17 cellular contexts compared by ENCODE assay signal in genomic region chr4:74625981-74626380, GRCh38.
DNase-seq lines count a peak whose midpoint lies in the region; ATAC-seq, FAIRE-seq and TF ChIP-seq lines count a peak whose summit lies in the region.
"Had no signal": no experiment of that assay in that cellular context is flagged by ENCODE, and none has a peak within 500 bp of the region (broad histone marks: within the 10 kb centered on the region; RNA-seq: fewer than 3 reads in every experiment).

No MANE protein-coding gene starts in this region.

- no peaks in the 10 kb centered on the region for H3K27me3 ChIP-seq in HepG2 (ENCODE audit: control insufficient read depth in 1 of 2, insufficient read depth in 2 of 2, low read length in 2 of 2)
- H3K27me3 ChIP-seq in right lobe of liver, result no peaks in the 10 kb centered on the region
- H3K27me3 ChIP-seq in MM.1S (replicated peaks; ENCODE audit: insufficient read depth, low read length), result no peaks in the 10 kb centered on the region
- H3K27me3 ChIP-seq in SJCRH30, result no peaks in the 10 kb centered on the region

- H3K36me3 ChIP-seq in HepG2 (replicated peaks in 1 of 2; ENCODE audit: control insufficient read depth in 1 of 2, insufficient read depth in 2 of 2, low read length in 2 of 2), result no peaks in the 10 kb centered on the region
- H3K36me3 ChIP-seq in right lobe of liver, result no peaks in the 10 kb centered on the region
- no peaks in the 10 kb centered on the region for H3K36me3 ChIP-seq in MM.1S (replicated peaks; ENCODE audit: insufficient read depth, low read length)
- H3K36me3 ChIP-seq in SJCRH30, result no peaks in the 10 kb centered on the region

- no peak for TF ChIP-seq POLR2A in HepG2 (IDR thresholded peaks at IDR 0.05; ENCODE audit: insufficient read depth in 1 of 2, low read depth in 2 of 2, low read length in 2 of 2)
- TF ChIP-seq POLR2A in right lobe of liver (IDR thresholded peaks at IDR 0.05), result no peak

- H3K4me2 ChIP-seq in HepG2 (ENCODE audit: low read depth, low read length) (no peak overlapping the region), MM.1S (ENCODE audit: low read depth, low read length) (peak overlapping the region; percentile 21; the same call in 1 of the 2 replicates)

- CTCF ChIA-PET in HepG2 (lab: Yijun Ruan, JAX; ENCODE audit: low intra/inter-chr PET ratio, low total read pairs) (no interaction called here), RWPE1 (lab: Yijun Ruan, JAX) (interaction anchor here (0.5 to 1.1 kb wide), 4 partner anchors 15 to 437 kb away, joined by 3 to 5 read pairs (median 4); no protein-coding TSS in a partner anchor)

- H3K79me2 ChIP-seq in HepG2 (ENCODE audit: insufficient read depth, low read length) (no peaks in the 10 kb centered on the region), MM.1S (ENCODE audit: low read length) (no peaks in the 10 kb centered on the region)

- peaks cover 9% of the 10 kb centered on the region; the same call in 1 of the 2 replicates for H3F3A ChIP-seq in MM.1S (ENCODE audit: insufficient read depth, low read length)

- H3K27ac ChIP-seq in HepG2 (ENCODE audit: extremely low read length, insufficient read depth, low read length) (peak overlapping the region; percentile 73), right lobe of liver (no peak overlapping the region), MM.1S (ENCODE audit: low read length) (peak overlapping the region; percentile 34; the same call in 1 of the 2 replicates), SJCRH30 (no peak overlapping the region), RWPE1 (no peak overlapping the region)

- no peak overlapping the region for H2AFZ ChIP-seq in HepG2 (ENCODE audit: low read length)
- H2AFZ ChIP-seq in MM.1S (ENCODE audit: low read length), result no peak overlapping the region

- intact Hi-C loops in HepG2 (cut with micrococcal nuclease; ENCODE audit: unreplicated experiment) (no loop called here), right lobe of liver (cut with DNase I) (no loop called here)

- no TSS peak for BruUV-seq in HepG2 (replicated peaks; lab: Mats Ljungman, UMichigan)

- TF ChIP-seq CTCF in HepG2 (CRISPR knock-in tag; IDR thresholded peaks at IDR 0.05) (no peak), right lobe of liver (IDR thresholded peaks at IDR 0.05) (no peak), MM.1S (IDR thresholded peaks at IDR 0.05; ENCODE audit: low read length) (no peak), RWPE1 (conservative IDR thresholded peaks at IDR 0.05; ENCODE audit: low read depth) (no peak)

- 93% methylated on average over 1 of the region's 1 CpG for WGBS in HepG2 (ENCODE audit: low lambda C conversion rate)
- 46% methylated on average over 1 of the region's 1 CpG for WGBS in right lobe of liver (ENCODE audit: insufficient coverage, low coverage, low lambda C conversion rate, missing lambda C conversion rate)

- H3K9me2 ChIP-seq in MM.1S (replicated peaks; ENCODE audit: insufficient read depth, low read length), result no peaks in the 10 kb centered on the region

- H3K9ac ChIP-seq in HepG2 (ENCODE audit: insufficient read depth, low read depth, low read length), result no peak overlapping the region
- no peak overlapping the region for H3K9ac ChIP-seq in MM.1S (ENCODE audit: low read length)

- H4K20me1 ChIP-seq in HepG2 (ENCODE audit: insufficient read depth, low read length) (no peaks in the 10 kb centered on the region), MM.1S (ENCODE audit: insufficient read depth, low read length) (no peaks in the 10 kb centered on the region)

- H3K9me3 ChIP-seq in HepG2 (ENCODE audit: low read length), result no peaks in the 10 kb centered on the region
- H3K9me3 ChIP-seq in right lobe of liver, result no peaks in the 10 kb centered on the region
- no peaks in the 10 kb centered on the region for H3K9me3 ChIP-seq in MM.1S (replicated peaks; ENCODE audit: insufficient read depth, low read length)
- H3K9me3 ChIP-seq in SJCRH30 (replicated peaks), result no peaks in the 10 kb centered on the region

- TF ChIP-seq RAD21 in HepG2 (CRISPR knock-in tag; IDR thresholded peaks at IDR 0.05), result no peak

- POLR2A ChIA-PET in HepG2 (lab: Yijun Ruan, JAX), result interaction anchor here (4.9 kb wide), 1 partner anchor 28 kb away, joined by 38 read pairs; no protein-coding TSS in a partner anchor
- POLR2A ChIA-PET in RWPE1 (lab: Yijun Ruan, JAX; ENCODE audit: low non-redundant PET), result no interaction called here

- H3K4me3 ChIP-seq in HepG2 (replicated peaks in 1 of 3; ENCODE audit: insufficient read depth in 1 of 3, low read depth in 2 of 3, low read length in 3 of 3) (no peak overlapping the region), right lobe of liver (no peak overlapping the region), MM.1S (ENCODE audit: low read length) (no peak overlapping the region), SJCRH30 (no peak overlapping the region)

- no peak for FAIRE-seq in HepG2 (lab: Jason Lieb, UNC)

- TF ChIP-seq EP300 in HepG2 (IDR thresholded peaks at IDR 0.05; ENCODE audit: low read depth in 2 of 2, low read length in 2 of 2) (no peak), HepG2 (CRISPR knock-in tag; IDR thresholded peaks at IDR 0.05; ENCODE audit: borderline replicate concordance) (no peak)

- no peak for ATAC-seq in HepG2
- ATAC-seq in right lobe of liver, result no peak
- ATAC-seq: CD8-positive, alpha-beta T cell; Panc1 had no signal

- in situ Hi-C loops in HepG2 (cut with HindIII; ENCODE audit: extremely low pct_ligation_motif_present, low pct_unique_long_range_greater_than_20kb), result no loop called here

- peaks cover 58% of the 10 kb centered on the region for H3K4me1 ChIP-seq in HepG2 (ENCODE audit: insufficient read depth, low read length)
- H3K4me1 ChIP-seq in right lobe of liver, result peaks cover 0 to 6% (median 0%) of the 10 kb centered on the region in 4 donors
- peaks cover 36% of the 10 kb centered on the region for H3K4me1 ChIP-seq in MM.1S (ENCODE audit: low read length)
- H3K4me1 ChIP-seq in SJCRH30, result peaks cover 42% of the 10 kb centered on the region

- no peak for DNase-seq in HepG2 (ENCODE audit: low spot score)
- DNase-seq in right lobe of liver, result no peak
- DNase-seq in MM.1S, result peak; percentile 48
- peak; percentile 68 for DNase-seq in dermis blood vessel endothelial cell
- DNase-seq in SJCRH30, result no peak
- no peak for DNase-seq in RWPE1 (ENCODE audit: low spot score)
- DNase-seq in HuH-7 (ENCODE audit: low spot score), result no peak
- DNase-seq: ACHN; CD8-positive, alpha-beta T cell; H7; Karpas-422; NCI-H1105 treated with DMSO at 0.1 percent for 48 hours; NCI-H187; NCI-H446; NCI-H748 treated with DMSO at 0.1 percent for 48 hours; SHP77 treated with DMSO at 0.1 percent for 48 hours had no signal

TF ChIP-seq in HepG2, 621 proteins besides CTCF, POLR2A, EP300 and RAD21:
- TF ChIP-seq MEIS2 (CRISPR knock-in tag; IDR thresholded peaks at IDR 0.05) (no peak), ZNF232 (CRISPR knock-in tag; IDR thresholded peaks at IDR 0.05; ENCODE audit: borderline replicate concordance) (no peak), CENPX (CRISPR knock-in tag; IDR thresholded peaks at IDR 0.05) (no peak), KLF9 (CRISPR knock-in tag; IDR thresholded peaks at IDR 0.05; ENCODE audit: low read depth) (no peak)

Comparison
In these comparisons a context has a peak if more than half of its experiments do, and no peak if none do; other contexts are left out.
1. H3K27ac ChIP-seq: peak in HepG2 (single experiment) and MM.1S (single experiment); none in right lobe of liver (0 of 3), SJCRH30 (single experiment) and RWPE1 (single experiment).
2. DNase-seq: peak in MM.1S (single experiment) and dermis blood vessel endothelial cell (single experiment); none in HepG2 (single experiment), right lobe of liver (0 of 3), SJCRH30 (0 of 2), RWPE1 (single experiment) and HuH-7 (single experiment).